In the genomic region with DNA sequence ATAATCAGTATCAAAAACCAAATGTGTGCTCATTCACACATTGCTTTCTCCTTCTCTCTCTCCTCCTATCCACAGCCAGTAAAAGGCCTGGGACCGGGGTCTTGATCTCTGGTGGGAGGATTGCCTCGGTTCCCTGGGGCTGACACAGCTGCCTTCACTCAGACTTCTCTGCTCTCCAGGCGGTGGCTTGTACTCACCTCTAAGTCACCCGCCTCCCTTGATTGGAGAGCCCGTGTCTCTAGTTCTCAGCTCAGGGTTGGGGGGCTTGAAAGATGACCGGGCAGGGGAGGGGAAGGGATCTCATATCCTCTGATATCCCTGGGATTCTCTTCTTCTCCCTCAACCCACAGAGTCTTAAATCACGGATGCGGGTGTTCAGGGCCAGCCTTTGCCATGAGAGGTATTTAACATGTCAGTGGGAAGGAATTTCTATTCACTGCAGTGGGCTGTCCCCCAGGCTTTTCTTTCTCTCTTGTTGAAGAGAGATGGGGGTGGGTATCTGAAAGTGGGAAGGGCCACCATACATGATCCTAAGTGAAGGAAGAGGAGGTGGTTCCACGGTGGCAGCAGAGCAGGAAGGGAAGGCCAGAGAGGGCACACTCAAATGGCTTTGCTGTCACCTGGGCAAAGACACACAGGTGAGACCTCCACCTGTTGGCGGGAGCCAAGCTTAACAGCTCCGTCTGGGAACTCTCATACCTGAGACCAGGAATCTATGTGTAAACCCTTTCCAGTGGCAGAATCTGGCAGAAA, we compare ENCODE assay signal across 1 cellular context.
TF ChIP-seq lines count a peak whose summit lies in the region.

No MANE protein-coding gene starts in this region.

TF ChIP-seq in H1, 55 proteins besides CTCF, POLR2A, EP300 and RAD21:
- no peak for TF ChIP-seq NRF1 (IDR thresholded peaks at IDR 0.05; ENCODE audit: low read depth, low read length)
- TF ChIP-seq SRF (IDR thresholded peaks at IDR 0.05; ENCODE audit: low read depth, low read length) = no peak
- TF ChIP-seq, protein P1, sequence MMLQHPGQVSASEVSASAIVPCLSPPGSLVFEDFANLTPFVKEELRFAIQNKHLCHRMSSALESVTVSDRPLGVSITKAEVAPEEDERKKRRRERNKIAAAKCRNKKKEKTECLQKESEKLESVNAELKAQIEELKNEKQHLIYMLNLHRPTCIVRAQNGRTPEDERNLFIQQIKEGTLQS (IDR thresholded peaks at IDR 0.05; ENCODE audit: insufficient read depth, low read depth, low read length) = no peak
- no peak for TF ChIP-seq KDM4A (IDR thresholded peaks at IDR 0.05; ENCODE audit: low read depth, low read length, severe bottlenecking)
- no peak for TF ChIP-seq ZNF274 (IDR thresholded peaks at IDR 0.05; ENCODE audit: borderline replicate concordance, extremely low read depth, low read length)
- no peak for TF ChIP-seq JUN (IDR thresholded peaks at IDR 0.05; ENCODE audit: low read depth, low read length)
